19 cellular contexts compared by ENCODE assay signal in the genomic region with DNA sequence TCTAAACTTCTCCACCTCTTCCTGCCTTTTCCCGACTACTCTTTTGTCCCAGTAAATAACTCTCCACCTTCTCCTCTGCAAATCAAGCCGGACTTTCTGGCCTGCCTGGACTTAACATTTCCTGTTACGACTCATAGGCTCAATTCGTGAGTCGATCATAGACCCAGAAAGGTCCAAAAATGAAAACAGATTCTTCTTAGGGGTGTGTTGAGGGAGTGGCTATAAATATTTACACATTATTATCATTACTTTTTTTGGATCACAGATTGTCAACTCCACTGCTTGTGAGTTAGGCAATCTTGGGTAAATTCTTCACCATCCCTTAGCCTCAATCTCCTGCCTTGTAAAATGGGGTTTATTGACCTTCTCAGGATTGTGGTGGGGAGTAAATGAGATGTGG. TPM values are rescaled to one million over a fixed set of nuclear protein-coding genes. Genes with fewer than 3 reads are reported as not detected.
A peak's percentile ranks its signal among the peaks of the same experiment; 100 is the strongest.
DNase-seq lines count a peak whose midpoint lies in the region; ATAC-seq and TF ChIP-seq lines count a peak whose summit lies in the region.
"Had no signal": no experiment of that assay in that cellular context is flagged by ENCODE, and none has a peak within 500 bp of the region (broad histone marks: within the 10 kb centered on the region; RNA-seq: fewer than 3 reads in every experiment).

No MANE protein-coding gene starts in this region.

- in situ Hi-C loops in transverse colon (cut with MboI; ENCODE audit: low pct_ligation_motif_present in 1 of 4, low pct_unique_long_range_greater_than_20kb in 1 of 4, low sequenced_read_pairs in 3 of 4): no loop called here

- H3K27me3 ChIP-seq in RWPE2 (ENCODE audit: insufficient read depth, poor library complexity, severe bottlenecking) (no peaks in the 10 kb centered on the region), sigmoid colon (no peaks in the 10 kb centered on the region), transverse colon (no peaks in the 10 kb centered on the region)
- H3K27me3 ChIP-seq: pancreas had no signal

- H3K4me3 ChIP-seq in AG10803 (ENCODE audit: low read length) (no peak overlapping the region), RWPE2 (ENCODE audit: severe bottlenecking) (no peak overlapping the region), fibroblast of villous mesenchyme (ENCODE audit: low read depth, low read length) (no peak overlapping the region), sigmoid colon (no peak overlapping the region), transverse colon (no peak overlapping the region)
- H3K4me3 ChIP-seq: pancreas had no signal

- H3K27ac ChIP-seq in RWPE2 (ENCODE audit: poor library complexity, severe bottlenecking) (no peak overlapping the region), sigmoid colon (peak overlapping the region in 3 of 4 donors; percentile 1 to 75 (median 29)), transverse colon (peak overlapping the region in 1 of 4 donors; percentile 14)
- H3K27ac ChIP-seq: pancreas had no signal

- no peak for TF ChIP-seq EP300 in sigmoid colon (IDR thresholded peaks at IDR 0.05)
- TF ChIP-seq EP300 in transverse colon (IDR thresholded peaks at IDR 0.05; ENCODE audit: low read depth): no peak

- no peak for TF ChIP-seq CTCF in AG10803 (conservative IDR thresholded peaks at IDR 0.05; ENCODE audit: low read length)
- no peak for TF ChIP-seq CTCF in RWPE2 (IDR thresholded peaks at IDR 0.05; ENCODE audit: poor library complexity, severe bottlenecking)
- no peak for TF ChIP-seq CTCF in fibroblast of villous mesenchyme (IDR thresholded peaks at IDR 0.05; ENCODE audit: insufficient read depth, low read depth, low read length)
- TF ChIP-seq CTCF in sigmoid colon (IDR thresholded peaks at IDR 0.05): no peak
- TF ChIP-seq CTCF in transverse colon (IDR thresholded peaks at IDR 0.05): no peak

- peak; percentile 93 for DNase-seq in AG10803 (ENCODE audit: low read depth)
- no peak for DNase-seq in RWPE2 (ENCODE audit: low spot score)
- DNase-seq in fibroblast of villous mesenchyme (ENCODE audit: low read depth): peak; percentile 32
- no peak for DNase-seq in sigmoid colon
- no peak for DNase-seq in transverse colon
- DNase-seq in NAMALWA (ENCODE audit: low spot score): no peak
- no peak for DNase-seq in DMS79 treated with DMSO at 0.1 percent for 48 hours (lab: John Stamatoyannopoulos, UW)
- DNase-seq: activated CD4-positive, alpha-beta T cell treated with anti-CD3 and anti-CD28 coated beads, Interleukin-2, amount 50 U/mL, for 4 hours; activated naive CD4-positive, alpha-beta T cell treated with anti-CD3 and anti-CD28 coated beads for 36 hours; CD4-positive, alpha-beta memory T cell; glutamatergic neuron; NCI-H187 treated with DMSO at 0.1 percent for 48 hours; NCI-H446; pancreas; stimulated activated CD4-positive, alpha-beta T cell treated with anti-CD3 and anti-CD28 coated beads, Interleukin-12 subunit alpha, Interleukin-12 subunit beta, amount 100 ng/mL, for 4 hours; SW 1271 had no signal

- ATAC-seq in RWPE2 (ENCODE audit: low read depth): peak; percentile 58
- ATAC-seq in GM19035 (IDR thresholded peaks at IDR 0.05; ENCODE audit: unreplicated experiment): no peak

- TF ChIP-seq POLR2A in sigmoid colon (IDR thresholded peaks at IDR 0.05) (no peak), transverse colon (IDR thresholded peaks at IDR 0.05) (no peak)

- intact Hi-C loops in sigmoid colon (cut with DNase I): no loop called here
- intact Hi-C loops in transverse colon (cut with DNase I; ENCODE audit: low total_unique reads): no loop called here

- no peaks in the 10 kb centered on the region for H3K4me1 ChIP-seq in RWPE2 (ENCODE audit: insufficient read depth, poor library complexity, severe bottlenecking)
- H3K4me1 ChIP-seq in sigmoid colon: peaks cover 0 to 47% (median 17%) of the 10 kb centered on the region in 4 donors
- H3K4me1 ChIP-seq in transverse colon: no peaks in the 10 kb centered on the region
- H3K4me1 ChIP-seq: pancreas had no signal

- H3K36me3 ChIP-seq in RWPE2 (ENCODE audit: low read depth): no peaks in the 10 kb centered on the region
- H3K36me3 ChIP-seq in sigmoid colon: no peaks in the 10 kb centered on the region
- H3K36me3 ChIP-seq in transverse colon: no peaks in the 10 kb centered on the region
- H3K36me3 ChIP-seq: pancreas had no signal

- WGBS in sigmoid colon, 2 donors: 30 to 45% methylated on average over 5 of the region's 5 CpGs
- 46 to 47% methylated on average over 3 to 5 of the region's 5 CpGs for WGBS in transverse colon (ENCODE audit: low coverage in 1 of 2), 2 donors

- H3K9me3 ChIP-seq in RWPE2 (ENCODE audit: severe bottlenecking) (no peaks in the 10 kb centered on the region), sigmoid colon (no peaks in the 10 kb centered on the region), transverse colon (no peaks in the 10 kb centered on the region)
- H3K9me3 ChIP-seq: pancreas had no signal

RNA-seq across cellular contexts. Expression of a gene that starts 58.9 kb away (rescaled TPM):
- total RNA-seq in fibroblast of villous mesenchyme (not detected in 2 replicates), sigmoid colon (not detected), transverse colon (not detected)
- polyA plus RNA-seq in sigmoid colon: not detected
- total RNA-seq: A673; activated naive CD4-positive, alpha-beta T cell treated with anti-CD3 and anti-CD28 coated beads for 36 hours; CD4-positive, alpha-beta memory T cell; myocyte had no signal
- polyA plus RNA-seq: CD4-positive, alpha-beta memory T cell had no signal

Comparison
In these comparisons a context has a peak if more than half of its experiments do, and no peak if none do; other contexts are left out.
1. DNase-seq: peak in AG10803 (single experiment) and fibroblast of villous mesenchyme (single experiment); none in RWPE2 (single experiment), sigmoid colon (single experiment), transverse colon (single experiment), NAMALWA (single experiment) and DMS79 treated with DMSO at 0.1 percent for 48 hours (single experiment).